ENCODE assay signal across 8 cellular contexts in genomic region chr20:62815066-62815991, GRCh38. TPM values are rescaled to one million over a fixed set of nuclear protein-coding genes. Genes with fewer than 3 reads are reported as not detected.
DNase-seq lines count a peak whose midpoint lies in the region; TF ChIP-seq lines count a peak whose summit lies in the region.
"Had no signal": no experiment of that assay in that cellular context is flagged by ENCODE, and none has a peak within 500 bp of the region (broad histone marks: within the 10 kb centered on the region; RNA-seq: fewer than 3 reads in every experiment).

No MANE protein-coding gene starts in this region.

- peaks cover 8% of the 10 kb centered on the region for H3K4me1 Mint-ChIP-seq in progenitor cell of endocrine pancreas (ENCODE audit: low read depth)

- TF ChIP-seq CTCF in PC-9 (conservative IDR thresholded peaks at IDR 0.05) (no peak), fibroblast of mammary gland (conservative IDR thresholded peaks at IDR 0.05; ENCODE audit: control insufficient read depth, insufficient read depth, low read depth, low read length) (no peak), progenitor cell of endocrine pancreas (IDR thresholded peaks at IDR 0.05; ENCODE audit: unreplicated experiment) (no peak)

- peak overlapping the region; percentile 48 for H3K4me2 ChIP-seq in PC-9

- H3K36me3 Mint-ChIP-seq in progenitor cell of endocrine pancreas (ENCODE audit: insufficient read depth) = peaks cover 1% of the 10 kb centered on the region

- POLR2A ChIA-PET in PC-9 (lab: Charles Lee; ENCODE audit: unreplicated experiment) = interaction anchor here (0.6 to 0.7 kb wide), 2 partner anchors 21 to 694 kb away, joined by 4 read pairs; no protein-coding TSS in a partner anchor

- no peaks in the 10 kb centered on the region for H3K36me3 ChIP-seq in PC-9 (ENCODE audit: low read depth)

- peak overlapping the region; percentile 88 for H3K27ac Mint-ChIP-seq in progenitor cell of endocrine pancreas
- H3K27ac Mint-ChIP-seq: immature natural killer cell had no signal

- no peaks in the 10 kb centered on the region for H3K79me2 ChIP-seq in PC-9 (ENCODE audit: low read depth)

- BruUV-seq in PC-9 (replicated peaks; lab: Mats Ljungman, UMichigan) = TSS peak; percentile 27

- peaks cover 43% of the 10 kb centered on the region for H3K4me1 ChIP-seq in PC-9 (replicated peaks; ENCODE audit: insufficient read depth)

- CTCF ChIA-PET in PC-9 (lab: Charles Lee) = interaction anchor here (0.6 to 0.9 kb wide), 5 partner anchors 11 to 244 kb away, joined by 3 to 4 read pairs (median 3); no protein-coding TSS in a partner anchor

- H4K20me1 ChIP-seq in PC-9 (ENCODE audit: insufficient read depth) = peaks cover 12% of the 10 kb centered on the region

- peaks cover 40% of the 10 kb centered on the region; the same call in 1 of the 2 replicates for H3F3A ChIP-seq in PC-9 (ENCODE audit: insufficient read depth, low read depth)

- H3K9me2 ChIP-seq in PC-9 (ENCODE audit: insufficient read depth) = no peaks in the 10 kb centered on the region

- peaks cover 11% of the 10 kb centered on the region for H3K27me3 Mint-ChIP-seq in progenitor cell of endocrine pancreas

- no peaks in the 10 kb centered on the region for H3K9me3 ChIP-seq in PC-9 (ENCODE audit: insufficient read depth, low read depth)

- peak overlapping the region; percentile 58 for H3K4me3 Mint-ChIP-seq in progenitor cell of endocrine pancreas (ENCODE audit: low read depth)

- no peak overlapping the region for H2AFZ ChIP-seq in PC-9

- no peaks in the 10 kb centered on the region for H3K9me3 Mint-ChIP-seq in progenitor cell of endocrine pancreas (ENCODE audit: low read depth)
- H3K9me3 Mint-ChIP-seq: immature natural killer cell had no signal

- H3K27ac ChIP-seq in PC-9 = no peak overlapping the region

- H3K27me3 ChIP-seq in PC-9 (ENCODE audit: insufficient read depth, low read depth) = peaks cover 12% of the 10 kb centered on the region

- intact Hi-C loops in PC-9 (cut with micrococcal nuclease; ENCODE audit: unreplicated experiment) = no loop called here

- DNase-seq in GM03348 (ENCODE audit: low spot score) (peak; percentile 58), PC-9 (peak; percentile 57 to 73), fibroblast of mammary gland (ENCODE audit: low read depth) (peak; percentile 48), progenitor cell of endocrine pancreas (ENCODE audit: low spot score, unreplicated experiment) (no peak), T-helper 2 cell (no peak), NCI-H146 (lab: John Stamatoyannopoulos, UW) (no peak)
- no peak for DNase-seq in activated CD4-positive, alpha-beta T cell treated with anti-CD3 and anti-CD28 coated beads, Interleukin-2, amount 50 U/mL, for 48 hours
- DNase-seq: immature natural killer cell had no signal

- H3K4me3 ChIP-seq in PC-9 (no peak overlapping the region), fibroblast of mammary gland (ENCODE audit: control insufficient read depth, low read depth, low read length) (no peak overlapping the region)

RNA-seq across cellular contexts. Expression of gene COL9A3, which starts 1.5 kb away (rescaled TPM):
- total RNA-seq in PC-9 (2021) (8.3 and 8.5 TPM in 2 replicates), progenitor cell of endocrine pancreas (81.5 and 84.3 TPM in 2 replicates)

RNA-seq across cellular contexts. Expression of gene OGFR, which starts 10.7 kb away (rescaled TPM):
- 57.4 and 65.0 TPM in 2 replicates for total RNA-seq in PC-9 (2021)
- 29.6 and 31.0 TPM in 2 replicates for total RNA-seq in progenitor cell of endocrine pancreas

RNA-seq across cellular contexts. Expression of gene MRGBP, which starts 19.1 kb away (rescaled TPM):
- total RNA-seq in PC-9 (2021) (27.8 and 30.2 TPM in 2 replicates), progenitor cell of endocrine pancreas (12.4 and 13.8 TPM in 2 replicates)

RNA-seq across cellular contexts. Expression of gene TCFL5, which starts 46.3 kb away (rescaled TPM):
- total RNA-seq in PC-9 (2021) (29.3 and 35.4 TPM in 2 replicates), progenitor cell of endocrine pancreas (7.7 and 7.9 TPM in 2 replicates)

Comparison
In these comparisons a context has a peak if more than half of its experiments do, and no peak if none do; other contexts are left out.
1. DNase-seq: peak in GM03348 (single experiment), PC-9 (2 of 2) and fibroblast of mammary gland (single experiment); none in progenitor cell of endocrine pancreas (single experiment), activated CD4-positive, alpha-beta T cell treated with anti-CD3 and anti-CD28 coated beads, Interleukin-2, amount 50 U/mL, for 48 hours (0 of 2), T-helper 2 cell (0 of 5) and NCI-H146 (single experiment).